Comparison of ENCODE assay signal across 24 cellular contexts in genomic region chr11:116412118-116412889, GRCh38.
DNase-seq lines count a peak whose midpoint lies in the region; ATAC-seq and TF ChIP-seq lines count a peak whose summit lies in the region.
"Had no signal": no experiment of that assay in that cellular context is flagged by ENCODE, and none has a peak within 500 bp of the region (broad histone marks: within the 10 kb centered on the region; RNA-seq: fewer than 3 reads in every experiment).

No MANE protein-coding gene starts in this region.

- no peaks in the 10 kb centered on the region for H3K79me2 ChIP-seq in GM23338 (replicated peaks; ENCODE audit: insufficient read depth)

- no peaks in the 10 kb centered on the region for H4K20me1 ChIP-seq in GM23338 (replicated peaks; ENCODE audit: insufficient read depth)
- H4K20me1 ChIP-seq: BLaER1 had no signal

- no peaks in the 10 kb centered on the region for H3K36me3 ChIP-seq in GM23338 (ENCODE audit: insufficient read depth)
- H3K36me3 ChIP-seq in RWPE2 (ENCODE audit: low read depth) = no peaks in the 10 kb centered on the region
- no peaks in the 10 kb centered on the region for H3K36me3 ChIP-seq in kidney epithelial cell (ENCODE audit: control insufficient read depth, insufficient read depth, low read length)
- H3K36me3 ChIP-seq: BLaER1, MG63 had no signal

- H3F3A ChIP-seq in GM23338 (replicated peaks; ENCODE audit: low read depth) = no peaks in the 10 kb centered on the region

- H3K9me3 ChIP-seq in RWPE2 (ENCODE audit: severe bottlenecking) = no peaks in the 10 kb centered on the region
- H3K9me3 ChIP-seq: BLaER1, MG63, testis had no signal

- ATAC-seq in GM23338 = no peak
- peak; percentile 83 for ATAC-seq in RWPE2 (ENCODE audit: low read depth)
- ATAC-seq: Right ventricle myocardium inferior; stimulated activated naive B cell treated with anti-CD40 and anti-IgM and Interleukin-4, amounts not matched to agents 10 μg/mL and 1 μg/mL and 100 μg/mL, for 72 hours had no signal

- no peaks in the 10 kb centered on the region for H3K36me3 Mint-ChIP-seq in GM23338 (ENCODE audit: low read depth)
- H3K36me3 Mint-ChIP-seq in nephron progenitor cell (ENCODE audit: low read depth) = no peaks in the 10 kb centered on the region
- H3K36me3 Mint-ChIP-seq: stimulated activated naive B cell treated with anti-CD40 and anti-IgM and Interleukin-4, amounts not matched to agents 10 μg/mL and 1 μg/mL and 100 μg/mL, for 72 hours had no signal

- no peak overlapping the region for H3K4me3 Mint-ChIP-seq in GM23338
- H3K4me3 Mint-ChIP-seq in nephron progenitor cell = peak overlapping the region; percentile 35
- H3K4me3 Mint-ChIP-seq: activated naive CD4-positive, alpha-beta T cell treated with anti-CD3 and anti-CD28 coated beads for 36 hours; stimulated activated naive B cell treated with anti-CD40 and anti-IgM and Interleukin-4, amounts not matched to agents 10 μg/mL and 1 μg/mL and 100 μg/mL, for 72 hours had no signal

- H3K4me1 ChIP-seq in GM23338 (ENCODE audit: insufficient read depth) = peaks cover 4% of the 10 kb centered on the region; the same call in 1 of the 2 replicates
- peaks cover 11% of the 10 kb centered on the region for H3K4me1 ChIP-seq in RWPE2 (ENCODE audit: insufficient read depth, poor library complexity, severe bottlenecking)
- H3K4me1 ChIP-seq: BLaER1, testis had no signal

- H3K27ac Mint-ChIP-seq in GM23338 (peak overlapping the region; percentile 43; the same call in 1 of the 2 replicates), nephron progenitor cell (peak overlapping the region; percentile 88)
- H3K27ac Mint-ChIP-seq: activated naive CD4-positive, alpha-beta T cell treated with anti-CD3 and anti-CD28 coated beads for 36 hours; stimulated activated naive B cell treated with anti-CD40 and anti-IgM and Interleukin-4, amounts not matched to agents 10 μg/mL and 1 μg/mL and 100 μg/mL, for 72 hours had no signal

- DNase-seq in GM23338 (ENCODE audit: low spot score) = no peak
- DNase-seq in RWPE2 (ENCODE audit: low spot score) = no peak
- peak; percentile 50 for DNase-seq in kidney epithelial cell (ENCODE audit: low read depth)
- no peak for DNase-seq in nephron progenitor cell
- DNase-seq in NCI-H1105 (lab: John Stamatoyannopoulos, UW) = no peak
- DNase-seq in superior temporal gyrus (ENCODE audit: extremely low spot score) = no peak
- no peak for DNase-seq in A172 (ENCODE audit: low spot score)
- DNase-seq in C1 segment of cervical spinal cord (lab: John Stamatoyannopoulos, UW) = no peak
- DNase-seq: activated naive CD4-positive, alpha-beta T cell treated with anti-CD3 and anti-CD28 coated beads for 36 hours; amygdala; central memory CD4-positive, alpha-beta T cell; dermis blood vessel endothelial cell; KBM-7; MG63; NCI-H1694 treated with DMSO at 0.1 percent for 48 hours; NCI-H2171 treated with DMSO at 0.1 percent for 48 hours; NCI-H526 treated with DMSO at 0.1 percent for 48 hours; nucleus accumbens; stimulated activated CD4-positive, alpha-beta T cell treated with anti-CD3 and anti-CD28 coated beads, Interleukin-4, amount 100 ng/mL, for 24 hours; stimulated activated naive B cell treated with anti-CD40 and anti-IgM and Interleukin-4, amounts not matched to agents 10 μg/mL and 1 μg/mL and 100 μg/mL, for 72 hours; T-helper 9 cell; testis had no signal

- H3K9me3 Mint-ChIP-seq in GM23338 = no peaks in the 10 kb centered on the region
- no peaks in the 10 kb centered on the region for H3K9me3 Mint-ChIP-seq in nephron progenitor cell
- H3K9me3 Mint-ChIP-seq: activated naive CD4-positive, alpha-beta T cell treated with anti-CD3 and anti-CD28 coated beads for 36 hours; stimulated activated naive B cell treated with anti-CD40 and anti-IgM and Interleukin-4, amounts not matched to agents 10 μg/mL and 1 μg/mL and 100 μg/mL, for 72 hours had no signal

- peaks cover 4% of the 10 kb centered on the region; the same call in 1 of the 2 replicates for H3K9me2 ChIP-seq in GM23338 (ENCODE audit: insufficient read depth)

- H2AFZ ChIP-seq in GM23338 = no peak overlapping the region

- H3K4me3 ChIP-seq in GM23338 (no peak overlapping the region), RWPE2 (ENCODE audit: severe bottlenecking) (no peak overlapping the region), kidney epithelial cell (ENCODE audit: low read depth, low read length) (no peak overlapping the region)
- H3K4me3 ChIP-seq: BLaER1, MG63, testis had no signal

- peaks cover 32% of the 10 kb centered on the region for H3K4me1 Mint-ChIP-seq in GM23338
- peaks cover 44% of the 10 kb centered on the region for H3K4me1 Mint-ChIP-seq in nephron progenitor cell
- H3K4me1 Mint-ChIP-seq: stimulated activated naive B cell treated with anti-CD40 and anti-IgM and Interleukin-4, amounts not matched to agents 10 μg/mL and 1 μg/mL and 100 μg/mL, for 72 hours had no signal

- H3K27ac ChIP-seq in GM23338 (ENCODE audit: low read depth) (no peak overlapping the region), RWPE2 (ENCODE audit: poor library complexity, severe bottlenecking) (peak overlapping the region; percentile 33)
- H3K27ac ChIP-seq: BLaER1, testis had no signal

- H3K4me2 ChIP-seq in GM23338 = no peak overlapping the region
- H3K4me2 ChIP-seq: BLaER1 had no signal

- H3K27me3 Mint-ChIP-seq in GM23338 (ENCODE audit: insufficient read depth, low read depth, poor library complexity) (peaks cover 2% of the 10 kb centered on the region), nephron progenitor cell (ENCODE audit: low read depth, poor library complexity) (peaks cover 9% of the 10 kb centered on the region)

- no peak for TF ChIP-seq CTCF in GM23338 (conservative IDR thresholded peaks at IDR 0.05; ENCODE audit: low read depth in 2 of 2)
- TF ChIP-seq CTCF in RWPE2 (IDR thresholded peaks at IDR 0.05; ENCODE audit: poor library complexity, severe bottlenecking) = no peak
- no peak for TF ChIP-seq CTCF in kidney epithelial cell (IDR thresholded peaks at IDR 0.05; ENCODE audit: insufficient read depth, low read length, poor library complexity, severe bottlenecking)
- TF ChIP-seq CTCF in nephron progenitor cell (IDR thresholded peaks at IDR 0.05) = no peak

- H3K27me3 ChIP-seq in GM23338 (ENCODE audit: insufficient read depth) (no peaks in the 10 kb centered on the region), RWPE2 (ENCODE audit: insufficient read depth, poor library complexity, severe bottlenecking) (no peaks in the 10 kb centered on the region), kidney epithelial cell (ENCODE audit: control insufficient read depth, insufficient read depth, low read length) (peaks cover 2% of the 10 kb centered on the region)
- H3K27me3 ChIP-seq: BLaER1, MG63, testis had no signal

TF ChIP-seq in GM23338, 12 proteins besides CTCF, POLR2A, EP300 and RAD21 (continues in another document):
- no peak for TF ChIP-seq POLR2AphosphoS5 (IDR thresholded peaks at IDR 0.05; ENCODE audit: low read depth)
- no peak for TF ChIP-seq ZNF331 (CRISPR knock-in tag; IDR thresholded peaks at IDR 0.05; ENCODE audit: low read depth)
- no peak for TF ChIP-seq ETS1 (IDR thresholded peaks at IDR 0.05)
- no peak for TF ChIP-seq ZNF114 (CRISPR knock-in tag; IDR thresholded peaks at IDR 0.05)
- TF ChIP-seq JUNB (IDR thresholded peaks at IDR 0.05; ENCODE audit: unreplicated experiment) = no peak
- TF ChIP-seq EZH2phosphoT487 (IDR thresholded peaks at IDR 0.05; ENCODE audit: unreplicated experiment) = no peak
- TF ChIP-seq NANOG (IDR thresholded peaks at IDR 0.05; ENCODE audit: borderline replicate concordance) = no peak
- no peak for TF ChIP-seq STAT1 (IDR thresholded peaks at IDR 0.05; ENCODE audit: unreplicated experiment)
- no peak for TF ChIP-seq REST (IDR thresholded peaks at IDR 0.05; ENCODE audit: unreplicated experiment)
